Comparison of ENCODE assay signal across 8 cellular contexts in genomic region chrX:155094468-155095061, GRCh38. TPM values are rescaled to one million over a fixed set of nuclear protein-coding genes. Genes with fewer than 3 reads are reported as not detected.
A peak's percentile ranks its signal among the peaks of the same experiment; 100 is the strongest.
DNase-seq lines count a peak whose midpoint lies in the region; ATAC-seq and TF ChIP-seq lines count a peak whose summit lies in the region.

No MANE protein-coding gene starts in this region.

- H3K36me3 Mint-ChIP-seq in activated CD4-positive, alpha-beta T cell treated with anti-CD3 and anti-CD28 coated beads, Interleukin-2, amount 10 ng/mL, durations not matched to agents 24 days and 14 days (ENCODE audit: low read depth) = peaks cover 27% of the 10 kb centered on the region
- H3K36me3 Mint-ChIP-seq in mesothelial cell of epicardium = peaks cover 7% of the 10 kb centered on the region

- peaks cover 2% of the 10 kb centered on the region for H3K4me1 Mint-ChIP-seq in activated CD4-positive, alpha-beta T cell treated with anti-CD3 and anti-CD28 coated beads, Interleukin-2, amount 10 ng/mL, durations not matched to agents 24 days and 14 days
- H3K4me1 Mint-ChIP-seq in mesothelial cell of epicardium = no peaks in the 10 kb centered on the region

- ATAC-seq in GM21825 (IDR thresholded peaks at IDR 0.05; ENCODE audit: unreplicated experiment) = peak; percentile 72
- no peak for ATAC-seq in HG03432 (IDR thresholded peaks at IDR 0.05; ENCODE audit: unreplicated experiment)

- no peak overlapping the region for H3K4me3 ChIP-seq in cardiac fibroblast (replicated peaks in 1 of 2; ENCODE audit: low read depth in 2 of 2, low read length in 2 of 2)

- no peak overlapping the region for H3K27ac Mint-ChIP-seq in activated CD4-positive, alpha-beta T cell treated with anti-CD3 and anti-CD28 coated beads, Interleukin-2, amount 10 ng/mL, durations not matched to agents 24 days and 14 days
- H3K27ac Mint-ChIP-seq in mesothelial cell of epicardium = no peak overlapping the region

- peak; percentile 47 for TF ChIP-seq CTCF in cardiac fibroblast (IDR thresholded peaks at IDR 0.05; ENCODE audit: low read depth, low read length)
- TF ChIP-seq CTCF in mesothelial cell of epicardium (IDR thresholded peaks at IDR 0.05; ENCODE audit: unreplicated experiment) = peak; percentile 73

- H3K27me3 Mint-ChIP-seq in activated CD4-positive, alpha-beta T cell treated with anti-CD3 and anti-CD28 coated beads, Interleukin-2, amount 10 ng/mL, durations not matched to agents 24 days and 14 days = no peaks in the 10 kb centered on the region
- H3K27me3 Mint-ChIP-seq in mesothelial cell of epicardium (ENCODE audit: low read depth) = no peaks in the 10 kb centered on the region

- intact Hi-C loops in activated CD4-positive, alpha-beta T cell treated with anti-CD3 and anti-CD28 coated beads, Interleukin-2, amount 10 ng/mL, durations not matched to agents 24 days and 14 days (cut with micrococcal nuclease) = loop anchor here (1.0 kb wide), 2 partner anchors 122 to 726 kb away; partner anchors contain the start of gene VBP1

- peak; percentile 73 for DNase-seq in activated CD4-positive, alpha-beta T cell treated with anti-CD3 and anti-CD28 coated beads, Interleukin-2, amount 10 ng/mL, durations not matched to agents 24 days and 14 days
- no peak for DNase-seq in activated CD4-positive, alpha-beta T cell treated with anti-CD3 and anti-CD28 coated beads, Interleukin-2, amount 50 U/mL, for 48 hours
- DNase-seq in NCI-H748 (lab: John Stamatoyannopoulos, UW; ENCODE audit: unreplicated experiment) (peak; percentile 49), cardiac fibroblast (ENCODE audit: low read depth in 2 of 2) (peak; percentile 36 to 39), mesothelial cell of epicardium (ENCODE audit: low spot score in 2 of 2, unreplicated experiment in 2 of 2) (no peak), AG08396 (ENCODE audit: low spot score) (no peak)

- H3K9me3 Mint-ChIP-seq in activated CD4-positive, alpha-beta T cell treated with anti-CD3 and anti-CD28 coated beads, Interleukin-2, amount 10 ng/mL, durations not matched to agents 24 days and 14 days = no peaks in the 10 kb centered on the region
- H3K9me3 Mint-ChIP-seq in mesothelial cell of epicardium = peaks cover 15% of the 10 kb centered on the region

- H3K4me3 Mint-ChIP-seq in activated CD4-positive, alpha-beta T cell treated with anti-CD3 and anti-CD28 coated beads, Interleukin-2, amount 10 ng/mL, durations not matched to agents 24 days and 14 days = no peak overlapping the region
- no peak overlapping the region for H3K4me3 Mint-ChIP-seq in mesothelial cell of epicardium

RNA-seq across cellular contexts. Expression of gene BRCC3, which starts 23.3 kb away (rescaled TPM):
- total RNA-seq in activated CD4-positive, alpha-beta T cell treated with anti-CD3 and anti-CD28 coated beads, Interleukin-2, amount 10 ng/mL, durations not matched to agents 24 days and 14 days = 28.8 and 28.9 TPM in 2 replicates
- 18.9 to 19.2 TPM (median 19.0 TPM) in 3 replicates for total RNA-seq in mesothelial cell of epicardium

RNA-seq across cellular contexts. Expression of gene CMC4, which starts 23.6 kb away (rescaled TPM):
- 2.5 and 3.6 TPM in 2 replicates for total RNA-seq in activated CD4-positive, alpha-beta T cell treated with anti-CD3 and anti-CD28 coated beads, Interleukin-2, amount 10 ng/mL, durations not matched to agents 24 days and 14 days
- 5.5 to 6.6 TPM (median 6.2 TPM) in 3 replicates for total RNA-seq in mesothelial cell of epicardium

RNA-seq across cellular contexts. Expression of gene MTCP1, which starts 23.6 kb away (rescaled TPM):
- total RNA-seq in activated CD4-positive, alpha-beta T cell treated with anti-CD3 and anti-CD28 coated beads, Interleukin-2, amount 10 ng/mL, durations not matched to agents 24 days and 14 days = 9.8 and 11.4 TPM in 2 replicates
- 10.4 to 13.0 TPM (median 13.0 TPM) in 3 replicates for total RNA-seq in mesothelial cell of epicardium

Comparison
In these comparisons a context has a peak if more than half of its experiments do, and no peak if none do; other contexts are left out.
1. DNase-seq: peak in activated CD4-positive, alpha-beta T cell treated with anti-CD3 and anti-CD28 coated beads, Interleukin-2, amount 10 ng/mL, durations not matched to agents 24 days and 14 days (single experiment), NCI-H748 (single experiment) and cardiac fibroblast (2 of 2); none in activated CD4-positive, alpha-beta T cell treated with anti-CD3 and anti-CD28 coated beads, Interleukin-2, amount 50 U/mL, for 48 hours (0 of 2), mesothelial cell of epicardium (0 of 2) and AG08396 (single experiment).